ENCODE assay signal across 1 cellular context in genomic region chr9:71096431-71097108, GRCh38.
TF ChIP-seq lines count a peak whose summit lies in the region.

No MANE protein-coding gene starts in this region.

TF ChIP-seq in HepG2, 621 proteins besides CTCF, POLR2A, EP300 and RAD21 (continued from another document and continues in another):
- TF ChIP-seq ZNF574 (CRISPR knock-in tag; IDR thresholded peaks at IDR 0.05) (no peak), HNRNPK (IDR thresholded peaks at IDR 0.05; ENCODE audit: low read depth, low read length, poor library complexity, severe bottlenecking) (no peak), ZBTB40 (IDR thresholded peaks at IDR 0.05) (no peak), ZBTB40 (CRISPR knock-in tag; IDR thresholded peaks at IDR 0.05) (peak; percentile 82; the same call in 1 of the 2 replicates), ZNF646 (CRISPR knock-in tag; IDR thresholded peaks at IDR 0.05) (peak; percentile 97), FOXP4 (CRISPR knock-in tag; IDR thresholded peaks at IDR 0.05) (peak; percentile 98), POLR2AphosphoS2 (IDR thresholded peaks at IDR 0.05; ENCODE audit: low read depth, low read length) (no peak), ZNF652 (CRISPR knock-in tag; IDR thresholded peaks at IDR 0.05; ENCODE audit: borderline replicate concordance, low read depth) (peak; percentile 8; the same call in 1 of the 2 replicates), PRPF4 (IDR thresholded peaks at IDR 0.05; ENCODE audit: low read depth, low read length, poor library complexity, severe bottlenecking) (peak; percentile 76), YY1 (IDR thresholded peaks at IDR 0.05; ENCODE audit: insufficient read depth, insufficient replicate concordance, low read depth, low read length) (no peak), ZNF235 (CRISPR knock-in tag; IDR thresholded peaks at IDR 0.05; ENCODE audit: borderline replicate concordance) (no peak), ZNF431 (CRISPR knock-in tag; IDR thresholded peaks at IDR 0.05; ENCODE audit: borderline replicate concordance, low read depth) (no peak; the same call in 1 of the 2 replicates), CBX2 (IDR thresholded peaks at IDR 0.05; ENCODE audit: low read depth, low read length) (no peak), CBX2 (CRISPR knock-in tag; IDR thresholded peaks at IDR 0.05; ENCODE audit: low read depth) (no peak), NFRKB (IDR thresholded peaks at IDR 0.05) (no peak), MXD1 (CRISPR knock-in tag; IDR thresholded peaks at IDR 0.05) (no peak), MIXL1 (CRISPR knock-in tag; IDR thresholded peaks at IDR 0.05) (peak; percentile 87), TOPORS (CRISPR knock-in tag; IDR thresholded peaks at IDR 0.05) (no peak), MZF1 (CRISPR knock-in tag; IDR thresholded peaks at IDR 0.05; ENCODE audit: borderline replicate concordance) (no peak), ZNF232 (CRISPR knock-in tag; IDR thresholded peaks at IDR 0.05; ENCODE audit: borderline replicate concordance) (no peak), ZNF616 (CRISPR knock-in tag; IDR thresholded peaks at IDR 0.05; ENCODE audit: low read depth) (no peak), SNAI1 (CRISPR knock-in tag; IDR thresholded peaks at IDR 0.05; ENCODE audit: borderline replicate concordance) (no peak), TOE1 (CRISPR knock-in tag; IDR thresholded peaks at IDR 0.05) (no peak), PAXIP1 (CRISPR knock-in tag; conservative IDR thresholded peaks at IDR 0.05) (peak; percentile 100), CSRNP1 (CRISPR knock-in tag; IDR thresholded peaks at IDR 0.05) (no peak), ZFP37 (CRISPR knock-in tag; IDR thresholded peaks at IDR 0.05; ENCODE audit: borderline replicate concordance) (no peak), KDM5A (IDR thresholded peaks at IDR 0.05; ENCODE audit: borderline replicate concordance, low read length) (no peak), CBX1 (IDR thresholded peaks at IDR 0.05; ENCODE audit: low read depth) (no peak)
